17 cellular contexts compared by ENCODE assay signal in the genomic region with DNA sequence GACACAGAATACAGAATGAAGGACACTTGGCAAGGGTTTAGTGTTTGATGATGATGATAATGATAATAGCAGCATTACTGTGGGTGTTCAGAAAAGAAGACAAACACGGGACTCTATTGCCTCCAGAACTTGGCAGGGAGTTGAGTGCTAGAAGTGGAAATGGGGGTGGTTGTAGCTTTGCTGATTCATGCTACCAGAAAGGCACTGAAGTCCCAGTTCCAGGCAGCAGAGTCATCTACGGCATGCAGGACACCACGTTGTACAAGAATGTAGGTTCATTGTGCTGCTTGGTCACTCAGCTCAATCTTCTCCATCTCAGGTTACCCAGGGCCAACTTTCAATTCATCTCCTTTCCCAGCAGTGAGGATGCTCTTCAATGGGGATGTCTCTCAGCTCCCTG.
DNase-seq lines count a peak whose midpoint lies in the region; TF ChIP-seq lines count a peak whose summit lies in the region.
"Had no signal": no experiment of that assay in that cellular context is flagged by ENCODE, and none has a peak within 500 bp of the region (broad histone marks: within the 10 kb centered on the region; RNA-seq: fewer than 3 reads in every experiment).

No MANE protein-coding gene starts in this region.

- DNase-seq in HFFc6 = peak; percentile 16
- DNase-seq in dorsolateral prefrontal cortex = peak in 7 of 10 donors; percentile 48 to 72 (median 64)
- DNase-seq in COLO668 (lab: John Stamatoyannopoulos, UW; ENCODE audit: unreplicated experiment) = no peak
- no peak for DNase-seq in AML-193 (lab: John Stamatoyannopoulos, UW)
- no peak for DNase-seq in activated T-cell treated with anti-CD3 and anti-CD28 coated beads for 4 hours
- no peak for DNase-seq in NCI-H1417 treated with DMSO at 0.1 percent for 48 hours (lab: John Stamatoyannopoulos, UW)
- DNase-seq: Calu3, DMS79 treated with DMSO at 0.1 percent for 48 hours, GDM1, NCI-H1092, NCI-H1694 treated with DMSO at 0.1 percent for 48 hours, NCI-H69, Peyer's patch, SHP77 treated with DMSO at 0.1 percent for 48 hours had no signal

- no peaks in the 10 kb centered on the region for H3K36me3 ChIP-seq in parathyroid adenoma (ENCODE audit: control insufficient read depth, insufficient read depth, low read length)
- H3K36me3 ChIP-seq: Peyer's patch had no signal

- H3K79me2 ChIP-seq in parathyroid adenoma = no peaks in the 10 kb centered on the region

- no peaks in the 10 kb centered on the region; the same call in 1 of the 2 replicates for H3K9me3 Mint-ChIP-seq in HFFc6
- H3K9me3 Mint-ChIP-seq: GM23338 had no signal

- no peak overlapping the region for H3K4me3 Mint-ChIP-seq in HFFc6
- H3K4me3 Mint-ChIP-seq: GM23338 had no signal

- H3K27me3 ChIP-seq in dorsolateral prefrontal cortex = no peaks in the 10 kb centered on the region
- no peaks in the 10 kb centered on the region for H3K27me3 ChIP-seq in parathyroid adenoma (ENCODE audit: control insufficient read depth, insufficient read depth, low read length)
- H3K27me3 ChIP-seq: Peyer's patch had no signal

- H3K9ac ChIP-seq in parathyroid adenoma = no peak overlapping the region
- H3K9ac ChIP-seq: KMS-11 had no signal

- no peaks in the 10 kb centered on the region for H3K36me3 Mint-ChIP-seq in HFFc6 (ENCODE audit: low read depth)

- no peak overlapping the region for H3K4me2 ChIP-seq in parathyroid adenoma (ENCODE audit: low read length)
- H3K4me2 ChIP-seq: GM23338, KMS-11 had no signal

- intact Hi-C loops in dorsolateral prefrontal cortex (cut with DNase I) = loop anchor here in 1 of 2 donors (5.0 to 10.0 kb wide), 3 partner anchors 46 to 211 kb away; a partner anchor contains a TSS

- H3K4me3 ChIP-seq in dorsolateral prefrontal cortex (no peak overlapping the region), parathyroid adenoma (ENCODE audit: low read depth, low read length) (no peak overlapping the region)
- H3K4me3 ChIP-seq: GM23338, Peyer's patch had no signal

- TF ChIP-seq CTCF in HFFc6 (IDR thresholded peaks at IDR 0.05) (no peak), dorsolateral prefrontal cortex (IDR thresholded peaks at IDR 0.05 in 54 of 56, conservative IDR thresholded peaks at IDR 0.05 in 2 of 56; ENCODE audit: low read depth in 1 of 56, partially characterized antibody in 56 of 56) (no peak), parathyroid adenoma (IDR thresholded peaks at IDR 0.05) (no peak)

- no peaks in the 10 kb centered on the region for H3K9me3 ChIP-seq in parathyroid adenoma (ENCODE audit: control insufficient read depth, low read length)
- H3K9me3 ChIP-seq: Peyer's patch had no signal

- 0 out of 2 replicates have a peak, but pooled peaks cover 8% of the 10 kb centered on the region for H3K4me1 Mint-ChIP-seq in HFFc6 (ENCODE audit: low read depth)

- no peak overlapping the region for H3K27ac Mint-ChIP-seq in HFFc6
- H3K27ac Mint-ChIP-seq: GM23338 had no signal

- H3K27ac ChIP-seq in dorsolateral prefrontal cortex = peak overlapping the region in 52 of 59 donors; percentile 5 to 94 (median 78)
- H3K27ac ChIP-seq in parathyroid adenoma = peak overlapping the region; percentile 29
- H3K27ac ChIP-seq: KMS-11, Peyer's patch had no signal

- peaks cover 21% of the 10 kb centered on the region for H3K4me1 ChIP-seq in parathyroid adenoma
- H3K4me1 ChIP-seq: Peyer's patch had no signal

- no peak overlapping the region for H2AFZ ChIP-seq in parathyroid adenoma
- H2AFZ ChIP-seq: GM23338 had no signal

- H3K27me3 Mint-ChIP-seq in HFFc6 (ENCODE audit: insufficient read depth) = peaks cover 4% of the 10 kb centered on the region

Comparison
In these comparisons a context has a peak if more than half of its experiments do, and no peak if none do; other contexts are left out.
1. DNase-seq: peak in HFFc6 (single experiment) and dorsolateral prefrontal cortex (7 of 10); none in COLO668 (single experiment), AML-193 (0 of 2), activated T-cell treated with anti-CD3 and anti-CD28 coated beads for 4 hours (single experiment) and NCI-H1417 treated with DMSO at 0.1 percent for 48 hours (single experiment).